Comparison of ENCODE assay signal across 18 cellular contexts in the genomic region with DNA sequence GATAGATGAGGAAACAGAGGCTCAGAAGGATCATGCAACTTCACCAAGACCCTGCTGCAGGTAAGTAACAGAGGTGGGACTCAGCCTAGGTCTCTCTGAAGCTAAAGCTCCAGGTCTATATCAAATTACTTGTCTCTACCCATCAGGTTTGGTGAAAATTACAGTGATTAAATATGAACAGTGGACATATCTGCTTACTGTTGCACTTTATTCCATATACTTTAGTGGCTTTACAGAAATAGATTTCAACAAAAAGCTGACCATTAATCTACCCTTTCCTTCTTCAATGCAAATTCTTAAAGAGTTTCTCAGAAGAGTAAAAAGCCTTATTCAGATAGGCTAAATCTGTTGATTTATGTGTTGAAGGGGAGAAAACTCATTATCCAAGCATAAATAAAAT. TPM values are rescaled to one million over a fixed set of nuclear protein-coding genes. Genes with fewer than 3 reads are reported as not detected.
DNase-seq lines count a peak whose midpoint lies in the region; ATAC-seq, FAIRE-seq and TF ChIP-seq lines count a peak whose summit lies in the region.
"Had no signal": no experiment of that assay in that cellular context is flagged by ENCODE, and none has a peak within 500 bp of the region (broad histone marks: within the 10 kb centered on the region; RNA-seq: fewer than 3 reads in every experiment).

No MANE protein-coding gene starts in this region.

- H3K4me3 ChIP-seq in CD8-positive, alpha-beta memory T cell (ENCODE audit: low read length): no peak overlapping the region
- H3K4me3 ChIP-seq: BLaER1, SK-N-MC had no signal

- no peaks in the 10 kb centered on the region for H3K27me3 Mint-ChIP-seq in activated CD8-positive, alpha-beta T cell treated with anti-CD3 and anti-CD28 coated beads for 36 hours
- H3K27me3 Mint-ChIP-seq in activated CD8-positive, alpha-beta T cell treated with anti-CD3 and anti-CD28 coated beads, Interleukin-2, amount 10 ng/mL, durations not matched to agents 7 days and 5 days (ENCODE audit: low read depth): no peaks in the 10 kb centered on the region
- no peaks in the 10 kb centered on the region for H3K27me3 Mint-ChIP-seq in CD8-positive, alpha-beta memory T cell
- no peaks in the 10 kb centered on the region for H3K27me3 Mint-ChIP-seq in T-helper 17 cell
- no peaks in the 10 kb centered on the region for H3K27me3 Mint-ChIP-seq in natural killer cell treated with Interleukin-12 subunit alpha and Interleukin-12 subunit beta and Interleukin-15 and Interleukin-18, amount 100 ng/mL, for 72 hours

- CTCF ChIA-PET in activated CD8-positive, alpha-beta T cell treated with anti-CD3 and anti-CD28 coated beads for 36 hours (lab: Charles Lee): interaction anchor here (1.1 to 3.4 kb wide), 7 partner anchors 10 to 136 kb away, joined by 3 to 26 read pairs (median 4); no protein-coding TSS in a partner anchor
- CTCF ChIA-PET in activated CD8-positive, alpha-beta T cell treated with anti-CD3 and anti-CD28 coated beads, Interleukin-2, amount 10 ng/mL, durations not matched to agents 7 days and 5 days (lab: Charles Lee): interaction anchor here (1.0 to 2.8 kb wide), 9 partner anchors 9 to 60 kb away, joined by 3 to 11 read pairs (median 5); no protein-coding TSS in a partner anchor
- CTCF ChIA-PET in CD8-positive, alpha-beta memory T cell (lab: Charles Lee): interaction anchor here (1.0 to 2.8 kb wide), 8 partner anchors 10 to 146 kb away, joined by 3 to 16 read pairs (median 4); a partner anchor contains a TSS

- peaks cover 75% of the 10 kb centered on the region for H3K4me1 Mint-ChIP-seq in activated CD8-positive, alpha-beta T cell treated with anti-CD3 and anti-CD28 coated beads for 36 hours (ENCODE audit: low read depth)
- H3K4me1 Mint-ChIP-seq in activated CD8-positive, alpha-beta T cell treated with anti-CD3 and anti-CD28 coated beads, Interleukin-2, amount 10 ng/mL, durations not matched to agents 7 days and 5 days (ENCODE audit: low read depth): peaks cover 74% of the 10 kb centered on the region
- peaks cover 45 to 84% (median 72%) of the 10 kb centered on the region in 3 donors for H3K4me1 Mint-ChIP-seq in CD8-positive, alpha-beta memory T cell
- peaks cover 30% of the 10 kb centered on the region for H3K4me1 Mint-ChIP-seq in T-helper 17 cell
- H3K4me1 Mint-ChIP-seq in natural killer cell treated with Interleukin-12 subunit alpha and Interleukin-12 subunit beta and Interleukin-15 and Interleukin-18, amount 100 ng/mL, for 72 hours (ENCODE audit: low read depth in 2 of 2): peaks cover 43 to 45% of the 10 kb centered on the region in 2 donors

- TF ChIP-seq CTCF in activated CD8-positive, alpha-beta T cell treated with anti-CD3 and anti-CD28 coated beads for 36 hours (IDR thresholded peaks at IDR 0.05): no peak
- no peak for TF ChIP-seq CTCF in GM13977 (IDR thresholded peaks at IDR 0.05; ENCODE audit: extremely low read depth, insufficient read depth, missing control alignments)

- FAIRE-seq in H54 (lab: Jason Lieb, UNC): no peak

- no peak overlapping the region for H3K4me3 Mint-ChIP-seq in activated CD8-positive, alpha-beta T cell treated with anti-CD3 and anti-CD28 coated beads for 36 hours
- no peak overlapping the region for H3K4me3 Mint-ChIP-seq in activated CD8-positive, alpha-beta T cell treated with anti-CD3 and anti-CD28 coated beads, Interleukin-2, amount 10 ng/mL, durations not matched to agents 7 days and 5 days
- H3K4me3 Mint-ChIP-seq in CD8-positive, alpha-beta memory T cell: no peak overlapping the region
- no peak overlapping the region for H3K4me3 Mint-ChIP-seq in T-helper 17 cell
- no peak overlapping the region for H3K4me3 Mint-ChIP-seq in natural killer cell treated with Interleukin-12 subunit alpha and Interleukin-12 subunit beta and Interleukin-15 and Interleukin-18, amount 100 ng/mL, for 72 hours
- H3K4me3 Mint-ChIP-seq: H9 had no signal

- POLR2A ChIA-PET in activated CD8-positive, alpha-beta T cell treated with anti-CD3 and anti-CD28 coated beads for 36 hours (lab: Charles Lee): interaction anchor here (1.0 to 2.3 kb wide), 7 partner anchors 15 to 52 kb away, joined by 3 to 10 read pairs (median 4); a partner anchor contains a TSS
- POLR2A ChIA-PET in activated CD8-positive, alpha-beta T cell treated with anti-CD3 and anti-CD28 coated beads, Interleukin-2, amount 10 ng/mL, durations not matched to agents 7 days and 5 days (lab: Charles Lee): interaction anchor here (0.7 to 2.5 kb wide), 4 partner anchors 38 to 47 kb away, joined by 3 to 18 read pairs (median 6); a partner anchor contains a TSS
- POLR2A ChIA-PET in CD8-positive, alpha-beta memory T cell (lab: Charles Lee): interaction anchor here (0.7 to 2.4 kb wide), 2 partner anchors 21 to 31 kb away, joined by 3 to 12 read pairs; no protein-coding TSS in a partner anchor

- peaks cover 24% of the 10 kb centered on the region for H3K36me3 Mint-ChIP-seq in activated CD8-positive, alpha-beta T cell treated with anti-CD3 and anti-CD28 coated beads for 36 hours (ENCODE audit: low read depth)
- H3K36me3 Mint-ChIP-seq in activated CD8-positive, alpha-beta T cell treated with anti-CD3 and anti-CD28 coated beads, Interleukin-2, amount 10 ng/mL, durations not matched to agents 7 days and 5 days (ENCODE audit: low read depth): peaks cover 41% of the 10 kb centered on the region
- H3K36me3 Mint-ChIP-seq in CD8-positive, alpha-beta memory T cell: peaks cover 0 to 7% (median 2%) of the 10 kb centered on the region in 3 donors
- H3K36me3 Mint-ChIP-seq in T-helper 17 cell (ENCODE audit: low read depth): no peaks in the 10 kb centered on the region
- no peaks in the 10 kb centered on the region for H3K36me3 Mint-ChIP-seq in natural killer cell treated with Interleukin-12 subunit alpha and Interleukin-12 subunit beta and Interleukin-15 and Interleukin-18, amount 100 ng/mL, for 72 hours

- no peak for TF ChIP-seq POLR2A in H54 (IDR thresholded peaks at IDR 0.05; ENCODE audit: low read depth, low read length)

- intact Hi-C loops in activated CD8-positive, alpha-beta T cell treated with anti-CD3 and anti-CD28 coated beads for 36 hours (cut with micrococcal nuclease): no loop called here

- no peaks in the 10 kb centered on the region for H3K9me3 ChIP-seq in CD8-positive, alpha-beta memory T cell (ENCODE audit: low read length)
- no peaks in the 10 kb centered on the region for H3K9me3 ChIP-seq in T-helper 17 cell (ENCODE audit: control insufficient read depth, low read length, poor library complexity, severe bottlenecking)
- H3K9me3 ChIP-seq: BLaER1 had no signal

- no peaks in the 10 kb centered on the region for H3K36me3 ChIP-seq in CD8-positive, alpha-beta memory T cell (ENCODE audit: insufficient read depth, low read length)
- H3K36me3 ChIP-seq: BLaER1 had no signal

- peaks cover 58% of the 10 kb centered on the region for H3K4me1 ChIP-seq in CD8-positive, alpha-beta memory T cell (ENCODE audit: insufficient read depth, low read length)

- peaks cover 6% of the 10 kb centered on the region for H3K9me3 Mint-ChIP-seq in activated CD8-positive, alpha-beta T cell treated with anti-CD3 and anti-CD28 coated beads for 36 hours
- H3K9me3 Mint-ChIP-seq in activated CD8-positive, alpha-beta T cell treated with anti-CD3 and anti-CD28 coated beads, Interleukin-2, amount 10 ng/mL, durations not matched to agents 7 days and 5 days (ENCODE audit: insufficient read depth): peaks cover 2% of the 10 kb centered on the region
- peaks cover 0 to 4% (median 0%) of the 10 kb centered on the region in 5 donors for H3K9me3 Mint-ChIP-seq in CD8-positive, alpha-beta memory T cell
- H3K9me3 Mint-ChIP-seq in natural killer cell treated with Interleukin-12 subunit alpha and Interleukin-12 subunit beta and Interleukin-15 and Interleukin-18, amount 100 ng/mL, for 72 hours: no peaks in the 10 kb centered on the region

- DNase-seq in activated CD8-positive, alpha-beta T cell treated with anti-CD3 and anti-CD28 coated beads for 36 hours: no peak
- DNase-seq in activated CD8-positive, alpha-beta T cell treated with anti-CD3 and anti-CD28 coated beads, Interleukin-2, amount 10 ng/mL, durations not matched to agents 7 days and 5 days: no peak
- DNase-seq in CD8-positive, alpha-beta memory T cell: no peak
- no peak for DNase-seq in T-helper 17 cell
- DNase-seq in natural killer cell treated with Interleukin-12 subunit alpha and Interleukin-12 subunit beta and Interleukin-15 and Interleukin-18, amount 100 ng/mL, for 72 hours (ENCODE audit: low spot score): no peak
- no peak for DNase-seq in GM13977 (ENCODE audit: low spot score)
- no peak for DNase-seq in H54 (ENCODE audit: insufficient read length, low spot score)
- DNase-seq: H9, NCI-H1436, NCI-H2029 treated with DMSO at 0.1 percent for 48 hours, NCI-H510A, NCI-H774, Right ventricle myocardium superior had no signal

- peak overlapping the region; percentile 65 for H3K27ac Mint-ChIP-seq in activated CD8-positive, alpha-beta T cell treated with anti-CD3 and anti-CD28 coated beads for 36 hours
- no peak overlapping the region for H3K27ac Mint-ChIP-seq in activated CD8-positive, alpha-beta T cell treated with anti-CD3 and anti-CD28 coated beads, Interleukin-2, amount 10 ng/mL, durations not matched to agents 7 days and 5 days
- peak overlapping the region in 6 of 8 donors; percentile 36 to 99 (median 98) for H3K27ac Mint-ChIP-seq in CD8-positive, alpha-beta memory T cell
- peak overlapping the region; percentile 99 for H3K27ac Mint-ChIP-seq in T-helper 17 cell
- peak overlapping the region; percentile 89 to 97 for H3K27ac Mint-ChIP-seq in natural killer cell treated with Interleukin-12 subunit alpha and Interleukin-12 subunit beta and Interleukin-15 and Interleukin-18, amount 100 ng/mL, for 72 hours
- H3K27ac Mint-ChIP-seq: H9 had no signal

- H3K27me3 ChIP-seq in CD8-positive, alpha-beta memory T cell (ENCODE audit: insufficient read depth, low read length, poor library complexity, severe bottlenecking): no peaks in the 10 kb centered on the region
- H3K27me3 ChIP-seq: BLaER1 had no signal

- H3K27ac ChIP-seq in CD8-positive, alpha-beta memory T cell (ENCODE audit: low read depth, low read length): no peak overlapping the region
- H3K27ac ChIP-seq: 22Rv1, BLaER1, SK-N-MC had no signal

- no peak for ATAC-seq in activated CD8-positive, alpha-beta T cell treated with anti-CD3 and anti-CD28 coated beads for 36 hours
- no peak for ATAC-seq in activated CD8-positive, alpha-beta T cell treated with anti-CD3 and anti-CD28 coated beads, Interleukin-2, amount 10 ng/mL, durations not matched to agents 7 days and 5 days
- no peak for ATAC-seq in T-helper 17 cell
- ATAC-seq in natural killer cell treated with Interleukin-12 subunit alpha and Interleukin-12 subunit beta and Interleukin-15 and Interleukin-18, amount 100 ng/mL, for 72 hours: no peak
- no peak for ATAC-seq in HG03045 (IDR thresholded peaks at IDR 0.05; ENCODE audit: unreplicated experiment)
- ATAC-seq: Panc1 had no signal

- in situ Hi-C loops in GM13977 (cut with MboI; ENCODE audit: low pct_unique_long_range_greater_than_20kb, low sequenced_read_pairs, unreplicated experiment): no loop called here

RNA-seq across cellular contexts. Expression of a gene that starts 42.8 kb away (rescaled TPM):
- total RNA-seq in activated CD8-positive, alpha-beta T cell treated with anti-CD3 and anti-CD28 coated beads for 36 hours: 100 to 1,000 TPM; 237 to 250 TPM
- 100 to 1,000 TPM; 453 to 469 TPM for total RNA-seq in activated CD8-positive, alpha-beta T cell treated with anti-CD3 and anti-CD28 coated beads, Interleukin-2, amount 10 ng/mL, durations not matched to agents 7 days and 5 days
- 100 to 1,000 TPM; 121 to 130 TPM for total RNA-seq in CD8-positive, alpha-beta memory T cell
- 54.6 TPM for polyA plus RNA-seq in CD8-positive, alpha-beta memory T cell
- total RNA-seq in T-helper 17 cell: 100 to 1,000 TPM; 417 to 460 TPM
- total RNA-seq in natural killer cell treated with Interleukin-12 subunit alpha and Interleukin-12 subunit beta and Interleukin-15 and Interleukin-18, amount 100 ng/mL, for 72 hours: 100 to 1,000 TPM; 162 to 182 TPM
